ENCODE assay signal across 21 cellular contexts in the genomic region with DNA sequence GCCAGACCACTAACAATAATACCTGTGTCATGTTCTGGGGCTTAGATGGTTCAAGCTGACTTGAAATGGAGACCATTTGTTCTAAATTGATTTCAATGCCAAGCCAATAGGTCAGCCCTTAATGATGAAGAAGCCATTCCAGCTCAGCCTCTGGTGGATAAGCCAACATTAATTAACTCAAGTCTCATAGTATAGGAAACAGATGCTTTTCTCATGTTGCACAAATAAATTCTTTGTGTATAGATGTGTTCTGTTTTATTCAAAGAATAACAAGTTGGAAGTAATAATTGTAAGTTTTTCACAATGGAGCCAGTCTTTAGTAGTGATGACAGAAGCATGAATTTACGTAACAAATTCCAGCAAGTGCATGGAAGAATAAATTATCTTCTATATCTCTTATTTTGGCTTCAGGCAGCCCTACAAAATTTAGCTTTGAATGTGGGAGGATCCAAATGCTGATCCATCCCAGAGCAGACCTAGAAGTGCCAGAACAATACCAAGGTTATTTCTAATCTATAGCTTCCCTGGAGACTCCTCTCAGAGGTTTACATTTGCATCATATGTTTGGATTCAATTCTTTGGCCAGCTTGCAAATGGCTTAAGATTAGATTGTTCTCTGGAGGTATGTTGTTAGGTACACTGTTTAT. TPM values are rescaled to one million over a fixed set of nuclear protein-coding genes. Genes with fewer than 3 reads are reported as not detected.
DNase-seq lines count a peak whose midpoint lies in the region; ATAC-seq, FAIRE-seq and TF ChIP-seq lines count a peak whose summit lies in the region.
"Had no signal": no experiment of that assay in that cellular context is flagged by ENCODE, and none has a peak within 500 bp of the region (broad histone marks: within the 10 kb centered on the region; RNA-seq: fewer than 3 reads in every experiment).

No MANE protein-coding gene starts in this region.

- no peak overlapping the region for H3K4me3 ChIP-seq in BE2C (ENCODE audit: low read depth, low read length)
- H3K4me3 ChIP-seq in HepG2 (replicated peaks in 1 of 3; ENCODE audit: insufficient read depth in 1 of 3, low read depth in 2 of 3, low read length in 3 of 3) = no peak overlapping the region
- H3K4me3 ChIP-seq: GM12878 had no signal

- FAIRE-seq in G401.6 (lab: Jason Lieb, UNC) (peak; percentile 100), TTC549 (lab: Jason Lieb, UNC) (peak; percentile 100), HepG2 (lab: Jason Lieb, UNC) (no peak)
- FAIRE-seq: D721Med, GM12878 had no signal

- no peaks in the 10 kb centered on the region for H4K20me1 ChIP-seq in HepG2 (ENCODE audit: insufficient read depth, low read length)

- no peaks in the 10 kb centered on the region for H3K9me3 Mint-ChIP-seq in activated CD8-positive, alpha-beta T cell treated with anti-CD3 and anti-CD28 coated beads, Interleukin-2, amount 10 ng/mL, durations not matched to agents 7 days and 5 days (ENCODE audit: insufficient read depth)

- H3K27me3 ChIP-seq in BE2C = no peaks in the 10 kb centered on the region
- no peaks in the 10 kb centered on the region for H3K27me3 ChIP-seq in HepG2 (ENCODE audit: control insufficient read depth in 1 of 2, insufficient read depth in 2 of 2, low read length in 2 of 2)

- no peak for TF ChIP-seq POLR2A in HepG2 (IDR thresholded peaks at IDR 0.05; ENCODE audit: insufficient read depth in 1 of 2, low read depth in 2 of 2, low read length in 2 of 2)

- H3K4me3 Mint-ChIP-seq in activated CD8-positive, alpha-beta T cell treated with anti-CD3 and anti-CD28 coated beads, Interleukin-2, amount 10 ng/mL, durations not matched to agents 7 days and 5 days = no peak overlapping the region

- TF ChIP-seq CTCF in BE2C (IDR thresholded peaks at IDR 0.05; ENCODE audit: low read depth, low read length) (no peak), HepG2 (CRISPR knock-in tag; IDR thresholded peaks at IDR 0.05) (no peak)

- in situ Hi-C loops in HepG2 (cut with HindIII; ENCODE audit: extremely low pct_ligation_motif_present, low pct_unique_long_range_greater_than_20kb) = no loop called here

- H3K79me2 ChIP-seq in HepG2 (ENCODE audit: insufficient read depth, low read length) = no peaks in the 10 kb centered on the region

- H3K9me3 ChIP-seq in BE2C (no peaks in the 10 kb centered on the region), HepG2 (ENCODE audit: low read length) (no peaks in the 10 kb centered on the region)

- no TSS peak for BruUV-seq in HepG2 (replicated peaks; lab: Mats Ljungman, UMichigan)

- H3K4me1 ChIP-seq in BE2C (peaks cover 14% of the 10 kb centered on the region), HepG2 (ENCODE audit: insufficient read depth, low read length) (no peaks in the 10 kb centered on the region)

- CTCF ChIA-PET in activated CD8-positive, alpha-beta T cell treated with anti-CD3 and anti-CD28 coated beads, Interleukin-2, amount 10 ng/mL, durations not matched to agents 7 days and 5 days (lab: Charles Lee) = interaction anchor here (1.2 to 2.1 kb wide), 3 partner anchors 16 to 50 kb away, joined by 3 to 8 read pairs (median 4); no protein-coding TSS in a partner anchor
- CTCF ChIA-PET in HepG2 (lab: Yijun Ruan, JAX; ENCODE audit: low intra/inter-chr PET ratio, low total read pairs) = no interaction called here

- no peak for TF ChIP-seq RAD21 in HepG2 (CRISPR knock-in tag; IDR thresholded peaks at IDR 0.05)

- H3K9ac ChIP-seq in HepG2 (ENCODE audit: insufficient read depth, low read depth, low read length) = no peak overlapping the region

- intact Hi-C loops in HepG2 (cut with micrococcal nuclease; ENCODE audit: unreplicated experiment) = no loop called here

- TF ChIP-seq EP300 in HepG2 (IDR thresholded peaks at IDR 0.05; ENCODE audit: low read depth in 2 of 2, low read length in 2 of 2) = no peak
- no peak for TF ChIP-seq EP300 in HepG2 (CRISPR knock-in tag; IDR thresholded peaks at IDR 0.05; ENCODE audit: borderline replicate concordance)

- peaks cover 46% of the 10 kb centered on the region for H3K4me1 Mint-ChIP-seq in activated CD8-positive, alpha-beta T cell treated with anti-CD3 and anti-CD28 coated beads, Interleukin-2, amount 10 ng/mL, durations not matched to agents 7 days and 5 days (ENCODE audit: low read depth)

- H3K36me3 ChIP-seq in BE2C (no peaks in the 10 kb centered on the region), HepG2 (replicated peaks in 1 of 2; ENCODE audit: control insufficient read depth in 1 of 2, insufficient read depth in 2 of 2, low read length in 2 of 2) (no peaks in the 10 kb centered on the region)

- H2AFZ ChIP-seq in HepG2 (ENCODE audit: low read length) = no peak overlapping the region

- 21% methylated on average over 1 of the region's 1 CpG for WGBS in HepG2 (ENCODE audit: low lambda C conversion rate)

- ATAC-seq in GM19328 (IDR thresholded peaks at IDR 0.05; ENCODE audit: unreplicated experiment) = no peak
- ATAC-seq in activated CD8-positive, alpha-beta T cell treated with anti-CD3 and anti-CD28 coated beads, Interleukin-2, amount 10 ng/mL, durations not matched to agents 7 days and 5 days = no peak
- no peak for ATAC-seq in HepG2
- ATAC-seq: GM12878 had no signal

- H3K36me3 Mint-ChIP-seq in activated CD8-positive, alpha-beta T cell treated with anti-CD3 and anti-CD28 coated beads, Interleukin-2, amount 10 ng/mL, durations not matched to agents 7 days and 5 days (ENCODE audit: low read depth) = peaks cover 2% of the 10 kb centered on the region

- no peak overlapping the region for H3K4me2 ChIP-seq in HepG2 (ENCODE audit: low read depth, low read length)

- POLR2A ChIA-PET in activated CD8-positive, alpha-beta T cell treated with anti-CD3 and anti-CD28 coated beads, Interleukin-2, amount 10 ng/mL, durations not matched to agents 7 days and 5 days (lab: Charles Lee) = interaction anchor here (3.1 kb wide), 1 partner anchor 19 kb away, joined by 9 read pairs; no protein-coding TSS in a partner anchor
- POLR2A ChIA-PET in HepG2 (lab: Yijun Ruan, JAX) = no interaction called here

- DNase-seq in BE2C (peak; percentile 31), foreskin melanocyte (peak; percentile 49), HepG2 (ENCODE audit: low spot score) (no peak)
- no peak for DNase-seq in activated CD4-positive, alpha-beta T cell treated with anti-CD3 and anti-CD28 coated beads, Interleukin-2, amount 50 U/mL, for 1 hour
- DNase-seq in activated CD8-positive, alpha-beta T cell treated with anti-CD3 and anti-CD28 coated beads, Interleukin-2, amount 10 ng/mL, durations not matched to agents 7 days and 5 days = no peak
- DNase-seq: DMS53, EL, H7, KG1, NCI-H1092, NCI-H2081 treated with DMSO at 0.1 percent for 48 hours, NCI-H2171 treated with DMSO at 0.1 percent for 48 hours, NCI-H524 treated with DMSO at 0.1 percent for 48 hours, SIG-M5, T-helper 1 cell had no signal

- no peak overlapping the region for H3K27ac ChIP-seq in HepG2 (ENCODE audit: extremely low read length, insufficient read depth, low read length)
- H3K27ac ChIP-seq: C4-2B had no signal

- H3K27ac Mint-ChIP-seq in activated CD8-positive, alpha-beta T cell treated with anti-CD3 and anti-CD28 coated beads, Interleukin-2, amount 10 ng/mL, durations not matched to agents 7 days and 5 days = no peak overlapping the region

- H3K27me3 Mint-ChIP-seq in activated CD8-positive, alpha-beta T cell treated with anti-CD3 and anti-CD28 coated beads, Interleukin-2, amount 10 ng/mL, durations not matched to agents 7 days and 5 days (ENCODE audit: low read depth) = no peaks in the 10 kb centered on the region

TF ChIP-seq in HepG2, 621 proteins besides CTCF, POLR2A, EP300 and RAD21 (continues in another document):
- no peak for TF ChIP-seq ZNF12 (CRISPR knock-in tag; IDR thresholded peaks at IDR 0.05)

RNA-seq across cellular contexts. Expression of a gene that starts 42.3 kb away (rescaled TPM):
- polyA plus RNA-seq in BE2C (2012; ENCODE audit: insufficient read depth, insufficient read length, low read depth) = not detected
- total RNA-seq in activated CD8-positive, alpha-beta T cell treated with anti-CD3 and anti-CD28 coated beads, Interleukin-2, amount 10 ng/mL, durations not matched to agents 7 days and 5 days = not detected
- total RNA-seq in HepG2 (2016; rRNA removed; fragmentation: Illumina TruSeq; extraction: Trizol) = 0.15 TPM in 1 of 2 replicates, not detected in the other
- not detected in 2 replicates for total RNA-seq in HepG2 (2016; cell fraction: cytosol; rRNA removed; fragmentation: Illumina TruSeq; extraction: Trizol; ENCODE audit: low read depth)
- 0.63 TPM in 1 of 2 replicates, not detected in the other for total RNA-seq in HepG2 (2016; cell fraction: insoluble cytoplasmic fraction; rRNA removed; fragmentation: Illumina TruSeq; extraction: Trizol)
- 0.28 TPM in 1 of 2 replicates, not detected in the other for total RNA-seq in HepG2 (2016; cell fraction: membrane; rRNA removed; fragmentation: Illumina TruSeq; extraction: Trizol)
- total RNA-seq in HepG2 (2016; cell fraction: nucleus; rRNA removed; fragmentation: Illumina TruSeq; extraction: Trizol) = 0.60 TPM in 1 of 2 replicates, not detected in the other
- polyA plus RNA-seq in HepG2 (2011; rRNA removed) = 0.44 and 0.45 TPM in 2 replicates
- polyA plus RNA-seq in HepG2 (2011; cell fraction: cytosol; rRNA removed) = 0.12 and 0.28 TPM in 2 replicates
- polyA plus RNA-seq in HepG2 (2011; cell fraction: nucleus; rRNA removed) = not detected in 2 replicates
- 0.49 and 0.71 TPM in 2 replicates for polyA plus RNA-seq in HepG2 (2012)
- not detected in 2 replicates for polyA plus RNA-seq in HepG2 (2016; cell fraction: cytosol; fragmentation: Illumina TruSeq; extraction: Trizol; ENCODE audit: low read depth)
- polyA plus RNA-seq in HepG2 (2016; cell fraction: insoluble cytoplasmic fraction; fragmentation: Illumina TruSeq; extraction: Trizol; ENCODE audit: low read depth) = not detected in 2 replicates
- 0.23 and 0.43 TPM in 2 replicates for polyA plus RNA-seq in HepG2 (2016; cell fraction: membrane; fragmentation: Illumina TruSeq; extraction: Trizol; ENCODE audit: low read depth)
- not detected in 2 replicates for polyA plus RNA-seq in HepG2 (2016; cell fraction: nucleus; fragmentation: Illumina TruSeq; extraction: Trizol; ENCODE audit: insufficient read depth, low read depth)
- polyA minus RNA-seq in HepG2 (2011; rRNA and poly(A)+ RNA removed; ENCODE audit: low replicate concordance) = not detected in 2 replicates
- polyA minus RNA-seq in HepG2 (2011; cell fraction: cytosol; rRNA and poly(A)+ RNA removed) = not detected in 2 replicates
- not detected in 2 replicates for polyA minus RNA-seq in HepG2 (2011; cell fraction: nucleus; rRNA and poly(A)+ RNA removed)
- total RNA-seq: GM12878, H7 had no signal
- polyA plus RNA-seq: GM12878 had no signal

Comparison
In these comparisons a context has a peak if more than half of its experiments do, and no peak if none do; other contexts are left out.
1. DNase-seq: peak in BE2C (single experiment) and foreskin melanocyte (single experiment); none in activated CD4-positive, alpha-beta T cell treated with anti-CD3 and anti-CD28 coated beads, Interleukin-2, amount 50 U/mL, for 1 hour (single experiment), activated CD8-positive, alpha-beta T cell treated with anti-CD3 and anti-CD28 coated beads, Interleukin-2, amount 10 ng/mL, durations not matched to agents 7 days and 5 days (single experiment) and HepG2 (single experiment).